Comparison of ENCODE assay signal across 29 cellular contexts in genomic region chr20:54716169-54716747, GRCh38.
"Had no signal": no experiment of that assay in that cellular context is flagged by ENCODE, and none has a peak within 500 bp of the region (broad histone marks: within the 10 kb centered on the region; RNA-seq: fewer than 3 reads in every experiment).

No MANE protein-coding gene starts in this region.

- H3K4me1 ChIP-seq: ascending aorta, colonic mucosa, esophagus squamous epithelium, gastroesophageal sphincter, heart right ventricle had no signal

- FAIRE-seq: endometrium, endothelial cell of umbilical vein had no signal

- H3K36me3 Mint-ChIP-seq: activated CD4-positive, alpha-beta memory T cell treated with anti-CD3 and anti-CD28 coated beads for 36 hours; activated CD8-positive, alpha-beta memory T cell treated with anti-CD3 and anti-CD28 coated beads, Interleukin-2, amount 10 ng/mL, durations not matched to agents 7 days and 5 days; activated naive CD4-positive, alpha-beta T cell treated with anti-CD3 and anti-CD28 coated beads, Interleukin-2, amount 10 ng/mL, durations not matched to agents 7 days and 5 days; activated naive CD4-positive, alpha-beta T cell treated with anti-CD3 and anti-CD28 coated beads, Interleukin-2, amount 50 U/mL, for 72 hours; activated naive CD8-positive, alpha-beta T cell treated with anti-CD3 and anti-CD28 coated beads, Interleukin-2, amount 10 ng/mL, durations not matched to agents 7 days and 5 days had no signal

- H3K4me3 ChIP-seq: ascending aorta, colonic mucosa, esophagus squamous epithelium, gastroesophageal sphincter, heart right ventricle had no signal

- H3K27ac ChIP-seq: ascending aorta, colonic mucosa, epithelial cell of prostate, esophagus squamous epithelium, gastroesophageal sphincter, heart right ventricle had no signal

- H3K9me3 Mint-ChIP-seq: activated CD4-positive, alpha-beta memory T cell treated with anti-CD3 and anti-CD28 coated beads for 36 hours; activated CD4-positive, alpha-beta T cell treated with anti-CD3 and anti-CD28 coated beads, Interleukin-2, amount 10 ng/mL, durations not matched to agents 24 days and 14 days; activated naive CD4-positive, alpha-beta T cell treated with anti-CD3 and anti-CD28 coated beads, Interleukin-2, amount 10 ng/mL, durations not matched to agents 7 days and 5 days; activated naive CD4-positive, alpha-beta T cell treated with anti-CD3 and anti-CD28 coated beads, Interleukin-2, amount 50 U/mL, for 72 hours; activated naive CD8-positive, alpha-beta T cell treated with anti-CD3 and anti-CD28 coated beads, Interleukin-2, amount 10 ng/mL, durations not matched to agents 7 days and 5 days; activated T-cell treated with anti-CD3 and anti-CD28 coated beads, Interleukin-2, amount 50 U/mL, for 24 hours; activated T-cell treated with anti-CD3 and anti-CD28 coated beads, Interleukin-2, amount 50 U/mL, for 72 hours had no signal

- H3K4me3 Mint-ChIP-seq: activated CD4-positive, alpha-beta memory T cell treated with anti-CD3 and anti-CD28 coated beads for 36 hours; activated CD4-positive, alpha-beta T cell treated with anti-CD3 and anti-CD28 coated beads for 36 hours; activated CD4-positive, alpha-beta T cell treated with anti-CD3 and anti-CD28 coated beads, Interleukin-2, amount 10 ng/mL, durations not matched to agents 24 days and 14 days; activated CD8-positive, alpha-beta memory T cell treated with anti-CD3 and anti-CD28 coated beads, Interleukin-2, amount 10 ng/mL, durations not matched to agents 7 days and 5 days; activated CD8-positive, alpha-beta T cell treated with anti-CD3 and anti-CD28 coated beads, Interleukin-2, amount 10 ng/mL, durations not matched to agents 7 days and 5 days; activated naive CD4-positive, alpha-beta T cell treated with anti-CD3 and anti-CD28 coated beads, Interleukin-2, amount 10 ng/mL, durations not matched to agents 7 days and 5 days; activated naive CD8-positive, alpha-beta T cell treated with anti-CD3 and anti-CD28 coated beads, Interleukin-2, amount 10 ng/mL, durations not matched to agents 7 days and 5 days; activated T-cell treated with anti-CD3 and anti-CD28 coated beads, Interleukin-2, amount 50 U/mL, for 24 hours; activated T-cell treated with anti-CD3 and anti-CD28 coated beads, Interleukin-2, amount 50 U/mL, for 72 hours had no signal

- H3K27me3 Mint-ChIP-seq: activated CD4-positive, alpha-beta memory T cell treated with anti-CD3 and anti-CD28 coated beads for 36 hours; activated CD4-positive, alpha-beta T cell treated with anti-CD3 and anti-CD28 coated beads, Interleukin-2, amount 10 ng/mL, durations not matched to agents 24 days and 14 days; activated CD8-positive, alpha-beta memory T cell treated with anti-CD3 and anti-CD28 coated beads, Interleukin-2, amount 10 ng/mL, durations not matched to agents 7 days and 5 days; activated naive CD4-positive, alpha-beta T cell treated with anti-CD3 and anti-CD28 coated beads, Interleukin-2, amount 10 ng/mL, durations not matched to agents 7 days and 5 days; activated naive CD8-positive, alpha-beta T cell treated with anti-CD3 and anti-CD28 coated beads, Interleukin-2, amount 10 ng/mL, durations not matched to agents 7 days and 5 days; activated T-cell treated with anti-CD3 and anti-CD28 coated beads, Interleukin-2, amount 50 U/mL, for 24 hours had no signal

- H3K9me3 ChIP-seq: ascending aorta, colonic mucosa, esophagus squamous epithelium, gastroesophageal sphincter, heart right ventricle had no signal

- H3K27ac Mint-ChIP-seq: activated CD4-positive, alpha-beta memory T cell treated with anti-CD3 and anti-CD28 coated beads for 36 hours; activated CD4-positive, alpha-beta T cell treated with anti-CD3 and anti-CD28 coated beads for 36 hours; activated CD4-positive, alpha-beta T cell treated with anti-CD3 and anti-CD28 coated beads, Interleukin-2, amount 10 ng/mL, durations not matched to agents 24 days and 14 days; activated CD8-positive, alpha-beta memory T cell treated with anti-CD3 and anti-CD28 coated beads, Interleukin-2, amount 10 ng/mL, durations not matched to agents 7 days and 5 days; activated CD8-positive, alpha-beta T cell treated with anti-CD3 and anti-CD28 coated beads, Interleukin-2, amount 10 ng/mL, durations not matched to agents 7 days and 5 days; activated naive CD4-positive, alpha-beta T cell treated with anti-CD3 and anti-CD28 coated beads, Interleukin-2, amount 10 ng/mL, durations not matched to agents 7 days and 5 days; activated naive CD4-positive, alpha-beta T cell treated with anti-CD3 and anti-CD28 coated beads, Interleukin-2, amount 50 U/mL, for 72 hours; activated naive CD8-positive, alpha-beta T cell treated with anti-CD3 and anti-CD28 coated beads, Interleukin-2, amount 10 ng/mL, durations not matched to agents 7 days and 5 days; activated T-cell treated with anti-CD3 and anti-CD28 coated beads, Interleukin-2, amount 50 U/mL, for 24 hours; activated T-cell treated with anti-CD3 and anti-CD28 coated beads, Interleukin-2, amount 50 U/mL, for 72 hours had no signal

- H3K27me3 ChIP-seq: ascending aorta, colonic mucosa, esophagus squamous epithelium had no signal

- DNase-seq: activated CD4-positive, alpha-beta memory T cell treated with anti-CD3 and anti-CD28 coated beads for 36 hours; activated CD4-positive, alpha-beta T cell treated with anti-CD3 and anti-CD28 coated beads for 36 hours; activated CD4-positive, alpha-beta T cell treated with anti-CD3 and anti-CD28 coated beads, Interleukin-2, amount 10 ng/mL, durations not matched to agents 24 days and 14 days; activated CD4-positive, CD25-positive, alpha-beta regulatory T cell; activated CD4-positive, CD25-positive, alpha-beta regulatory T cell treated with anti-CD3 and anti-CD28 coated beads, Interleukin-2, amount 50 U/mL, for 72 hours; activated CD8-positive, alpha-beta memory T cell treated with anti-CD3 and anti-CD28 coated beads, Interleukin-2, amount 10 ng/mL, durations not matched to agents 7 days and 5 days; activated CD8-positive, alpha-beta memory T cell treated with anti-CD3 and anti-CD28 coated beads, Interleukin-2, amount 50 U/mL, for 48 hours; activated CD8-positive, alpha-beta T cell treated with anti-CD3 and anti-CD28 coated beads, Interleukin-2, amount 10 ng/mL, durations not matched to agents 7 days and 5 days; activated gamma-delta T cell; activated naive CD4-positive, alpha-beta T cell; activated naive CD4-positive, alpha-beta T cell treated with anti-CD3 and anti-CD28 coated beads, Interleukin-2, amount 10 ng/mL, durations not matched to agents 7 days and 5 days; activated naive CD8-positive, alpha-beta T cell treated with anti-CD3 and anti-CD28 coated beads, Interleukin-2, amount 10 ng/mL, durations not matched to agents 7 days and 5 days; activated T-cell treated with anti-CD3 and anti-CD28 coated beads for 4 hours; activated T-cell treated with anti-CD3 and anti-CD28 coated beads, Interleukin-2, amount 50 U/mL, for 24 hours; activated T-cell treated with anti-CD3 and anti-CD28 coated beads, Interleukin-2, amount 50 U/mL, for 72 hours; central memory CD4-positive, alpha-beta T cell; cerebellar nuclear complex; colonic mucosa; effector CD8-positive, alpha-beta T cell; esophagus squamous epithelium; foreskin melanocyte; heart right ventricle; T-helper 2 cell had no signal

- H3K36me3 ChIP-seq: ascending aorta, colonic mucosa, esophagus squamous epithelium, gastroesophageal sphincter, heart right ventricle had no signal

- H3K4me1 Mint-ChIP-seq: activated CD4-positive, alpha-beta T cell treated with anti-CD3 and anti-CD28 coated beads for 36 hours; activated CD4-positive, alpha-beta T cell treated with anti-CD3 and anti-CD28 coated beads, Interleukin-2, amount 10 ng/mL, durations not matched to agents 24 days and 14 days; activated CD8-positive, alpha-beta memory T cell treated with anti-CD3 and anti-CD28 coated beads, Interleukin-2, amount 10 ng/mL, durations not matched to agents 7 days and 5 days; activated naive CD4-positive, alpha-beta T cell treated with anti-CD3 and anti-CD28 coated beads, Interleukin-2, amount 10 ng/mL, durations not matched to agents 7 days and 5 days; activated naive CD8-positive, alpha-beta T cell treated with anti-CD3 and anti-CD28 coated beads, Interleukin-2, amount 10 ng/mL, durations not matched to agents 7 days and 5 days had no signal

- ATAC-seq: activated CD4-positive, alpha-beta T cell treated with anti-CD3 and anti-CD28 coated beads for 36 hours; activated CD8-positive, alpha-beta memory T cell treated with anti-CD3 and anti-CD28 coated beads, Interleukin-2, amount 10 ng/mL, durations not matched to agents 7 days and 5 days; activated CD8-positive, alpha-beta T cell treated with anti-CD3 and anti-CD28 coated beads, Interleukin-2, amount 10 ng/mL, durations not matched to agents 7 days and 5 days; activated naive CD4-positive, alpha-beta T cell treated with anti-CD3 and anti-CD28 coated beads, Interleukin-2, amount 50 U/mL, for 72 hours; activated T-cell treated with anti-CD3 and anti-CD28 coated beads, Interleukin-2, amount 50 U/mL, for 72 hours; gastroesophageal sphincter; heart right ventricle had no signal
